10 cellular contexts compared by ENCODE assay signal in genomic region chr3:59006791-59007517, GRCh38. TPM values are rescaled to one million over a fixed set of nuclear protein-coding genes. Genes with fewer than 3 reads are reported as not detected.
DNase-seq lines count a peak whose midpoint lies in the region; TF ChIP-seq lines count a peak whose summit lies in the region.
"Had no signal": no experiment of that assay in that cellular context is flagged by ENCODE, and none has a peak within 500 bp of the region (broad histone marks: within the 10 kb centered on the region; RNA-seq: fewer than 3 reads in every experiment).

No MANE protein-coding gene starts in this region.

- no peak overlapping the region for H3K4me3 ChIP-seq in SJCRH30
- no peak overlapping the region for H3K4me3 ChIP-seq in fibroblast of pulmonary artery (replicated peaks; ENCODE audit: low read depth, low read length)
- H3K4me3 ChIP-seq in retinal pigment epithelial cell (ENCODE audit: low read length), result no peak overlapping the region
- H3K4me3 ChIP-seq: cardiac muscle cell, upper lobe of right lung had no signal

- H3K36me3 ChIP-seq in SJCRH30, result no peaks in the 10 kb centered on the region
- H3K36me3 ChIP-seq: cardiac muscle cell, upper lobe of right lung had no signal

- H3K4me1 ChIP-seq in SJCRH30, result no peaks in the 10 kb centered on the region
- H3K4me1 ChIP-seq: upper lobe of right lung had no signal

- H3K27ac ChIP-seq in SJCRH30, result no peak overlapping the region
- H3K27ac ChIP-seq: cardiac muscle cell, upper lobe of right lung had no signal

- H3K9me3 ChIP-seq in SJCRH30 (replicated peaks), result no peaks in the 10 kb centered on the region
- H3K9me3 ChIP-seq: upper lobe of right lung had no signal

- no peaks in the 10 kb centered on the region for H3K27me3 ChIP-seq in SJCRH30
- H3K27me3 ChIP-seq: cardiac muscle cell, upper lobe of right lung had no signal

- peak; percentile 27 for DNase-seq in NCI-H2196 (lab: John Stamatoyannopoulos, UW; ENCODE audit: unreplicated experiment)
- DNase-seq in NCI-H2196 treated with DMSO at 0.1 percent for 48 hours (lab: John Stamatoyannopoulos, UW; ENCODE audit: unreplicated experiment), result no peak
- DNase-seq in SJCRH30, result peak; percentile 20 to 27
- peak; percentile 74 for DNase-seq in fibroblast of pulmonary artery (ENCODE audit: low read depth)
- DNase-seq in retinal pigment epithelial cell (ENCODE audit: low read depth), result peak; percentile 81
- no peak for DNase-seq in NOMO-1 (lab: John Stamatoyannopoulos, UW; ENCODE audit: unreplicated experiment in 2 of 2)
- no peak for DNase-seq in activated T-cell treated with anti-CD3 and anti-CD28 coated beads, Interleukin-2, amount 50 U/mL, for 1 hour
- no peak for DNase-seq in SK-N-DZ (ENCODE audit: low spot score)
- DNase-seq: upper lobe of right lung had no signal

- TF ChIP-seq CTCF in fibroblast of pulmonary artery (IDR thresholded peaks at IDR 0.05; ENCODE audit: low read length, missing control alignments) (no peak), retinal pigment epithelial cell (conservative IDR thresholded peaks at IDR 0.05; ENCODE audit: low read depth, low read length) (no peak)

RNA-seq across cellular contexts. Expression of gene CFAP20DC, which starts 42.9 kb away (rescaled TPM):
- total RNA-seq in SJCRH30 (2014; rRNA removed; shearing (Covaris generic)), result not detected in 2 replicates
- polyA plus RNA-seq in SK-N-DZ (2014; cell fraction: cytosol; rRNA removed), result 9.5 and 10.4 TPM in 2 replicates
- 7.4 and 11.9 TPM in 2 replicates for polyA plus RNA-seq in SK-N-DZ (2014; cell fraction: nucleus; rRNA removed)
- total RNA-seq: upper lobe of right lung had no signal

Comparison
In these comparisons a context has a peak if more than half of its experiments do, and no peak if none do; other contexts are left out.
1. DNase-seq: peak in NCI-H2196 (single experiment), SJCRH30 (2 of 2), fibroblast of pulmonary artery (single experiment) and retinal pigment epithelial cell (single experiment); none in NCI-H2196 treated with DMSO at 0.1 percent for 48 hours (single experiment), NOMO-1 (0 of 2), activated T-cell treated with anti-CD3 and anti-CD28 coated beads, Interleukin-2, amount 50 U/mL, for 1 hour (single experiment) and SK-N-DZ (single experiment).